Comparison of ENCODE assay signal across 18 cellular contexts in the genomic region with DNA sequence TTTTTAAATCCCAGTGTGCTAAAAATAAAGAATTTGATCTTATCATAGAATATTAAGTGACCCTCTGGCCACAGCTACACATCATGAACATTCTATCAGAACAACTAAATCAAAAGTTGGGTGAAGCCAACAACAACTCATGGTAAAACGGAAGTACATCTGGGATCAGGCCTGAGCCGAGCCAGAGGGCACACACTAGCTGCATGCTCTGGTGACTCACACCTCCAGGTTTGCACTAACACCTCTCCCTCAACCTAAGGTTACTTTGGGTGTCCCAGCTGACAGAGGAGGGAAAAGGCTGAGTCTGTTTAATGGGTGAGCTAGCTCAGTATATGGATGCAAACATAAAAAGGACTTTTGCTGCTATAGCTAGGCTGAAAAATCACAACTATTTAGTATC.
A peak's percentile ranks its signal among the peaks of the same experiment; 100 is the strongest.
DNase-seq lines count a peak whose midpoint lies in the region; ATAC-seq and TF ChIP-seq lines count a peak whose summit lies in the region.
"Had no signal": no experiment of that assay in that cellular context is flagged by ENCODE, and none has a peak within 500 bp of the region (broad histone marks: within the 10 kb centered on the region; RNA-seq: fewer than 3 reads in every experiment).

No MANE protein-coding gene starts in this region.

- in situ Hi-C loops in mammary epithelial cell (cut with MboI; ENCODE audit: low sequenced_read_pairs in 2 of 2) (loop anchor here (10.0 to 25.0 kb wide), 5 partner anchors 527 to 1249 kb away; no protein-coding TSS in a partner anchor), KBM-7 (cut with MboI; ENCODE audit: low pct_unique_long_range_greater_than_20kb, low sequenced_read_pairs) (loop anchor here (25.0 kb wide), 1 partner anchor 549 kb away; no protein-coding TSS in a partner anchor)

- H4K20me1 ChIP-seq in mammary epithelial cell (ENCODE audit: insufficient read depth, low read length) (no peaks in the 10 kb centered on the region), neural progenitor cell (ENCODE audit: low read depth) (no peaks in the 10 kb centered on the region)

- no peaks in the 10 kb centered on the region for H3K9me3 Mint-ChIP-seq in neural progenitor cell
- no peaks in the 10 kb centered on the region for H3K9me3 Mint-ChIP-seq in activated CD4-positive, alpha-beta T cell treated with anti-CD3 and anti-CD28 coated beads, Interleukin-2, amount 10 ng/mL, durations not matched to agents 24 days and 14 days
- H3K9me3 Mint-ChIP-seq in mesothelial cell of epicardium = no peaks in the 10 kb centered on the region
- H3K9me3 Mint-ChIP-seq: H9 had no signal

- TF ChIP-seq CTCF in HL-60 (IDR thresholded peaks at IDR 0.05; ENCODE audit: insufficient read depth, low read length) (no peak), mammary epithelial cell (conservative IDR thresholded peaks at IDR 0.05 in 1 of 2, IDR thresholded peaks at IDR 0.05 in 1 of 2; ENCODE audit: extremely low read depth in 1 of 2, insufficient read depth in 1 of 2, low read depth in 1 of 2, low read length in 2 of 2) (no peak), neural progenitor cell (IDR thresholded peaks at IDR 0.05) (no peak), mesothelial cell of epicardium (IDR thresholded peaks at IDR 0.05; ENCODE audit: unreplicated experiment) (no peak)

- H3K9ac ChIP-seq in mammary epithelial cell (ENCODE audit: insufficient read depth, low read length) (no peak overlapping the region), neural progenitor cell (no peak overlapping the region)

- H3K27me3 ChIP-seq in ACC112 (ENCODE audit: insufficient read depth, low read length) = no peaks in the 10 kb centered on the region
- H3K27me3 ChIP-seq in HL-60 (ENCODE audit: insufficient read depth, poor library complexity, severe bottlenecking) = no peaks in the 10 kb centered on the region
- H3K27me3 ChIP-seq in mammary epithelial cell (ENCODE audit: insufficient read depth, low read length) = no peaks in the 10 kb centered on the region
- H3K27me3 ChIP-seq in neural progenitor cell = no peaks in the 10 kb centered on the region
- H3K27me3 ChIP-seq: MG63 had no signal

- ATAC-seq in GM18517 (IDR thresholded peaks at IDR 0.05; ENCODE audit: unreplicated experiment) = no peak
- ATAC-seq: T-cell had no signal

- no peaks in the 10 kb centered on the region for H3K4me1 ChIP-seq in ACC112 (ENCODE audit: control insufficient read depth, insufficient read depth, low read length, unreplicated experiment)
- H3K4me1 ChIP-seq in mammary epithelial cell (ENCODE audit: insufficient read depth, low read length) = no peaks in the 10 kb centered on the region
- peaks cover 10% of the 10 kb centered on the region for H3K4me1 ChIP-seq in neural progenitor cell

- H3F3A ChIP-seq in neural progenitor cell (ENCODE audit: low read depth) = no peaks in the 10 kb centered on the region

- H3K4me3 ChIP-seq in ACC112 (ENCODE audit: low read depth, low read length) (no peak overlapping the region), HL-60 (replicated peaks; ENCODE audit: insufficient read depth, low read length) (no peak overlapping the region), mammary epithelial cell (replicated peaks in 1 of 3; ENCODE audit: insufficient read depth in 1 of 3, low read depth in 2 of 3, low read length in 3 of 3) (no peak overlapping the region), neural progenitor cell (no peak overlapping the region)
- H3K4me3 ChIP-seq: MG63 had no signal

- CTCF ChIA-PET in mammary epithelial cell (lab: Charles Lee; ENCODE audit: low non-redundant PET) = interaction anchor here (0.6 kb wide), 1 partner anchor 186 kb away, joined by 3 read pairs; no protein-coding TSS in a partner anchor

- H3K27ac Mint-ChIP-seq in neural progenitor cell (no peak overlapping the region), mesothelial cell of epicardium (no peak overlapping the region)
- no peak overlapping the region for H3K27ac Mint-ChIP-seq in activated CD4-positive, alpha-beta T cell treated with anti-CD3 and anti-CD28 coated beads, Interleukin-2, amount 10 ng/mL, durations not matched to agents 24 days and 14 days
- H3K27ac Mint-ChIP-seq: B cell; CD8-positive, alpha-beta memory T cell; T-cell had no signal

- intact Hi-C loops in mammary epithelial cell (cut with micrococcal nuclease) = no loop called here
- intact Hi-C loops in activated CD4-positive, alpha-beta T cell treated with anti-CD3 and anti-CD28 coated beads, Interleukin-2, amount 10 ng/mL, durations not matched to agents 24 days and 14 days (cut with micrococcal nuclease) = no loop called here

- H3K27ac ChIP-seq in ACC112 (ENCODE audit: low read depth, low read length) (no peak overlapping the region), HL-60 (replicated peaks) (peak overlapping the region; percentile 25), mammary epithelial cell (ENCODE audit: insufficient read depth, low read depth, low read length) (no peak overlapping the region), neural progenitor cell (no peak overlapping the region)

- H3K4me3 Mint-ChIP-seq in neural progenitor cell (no peak overlapping the region), mesothelial cell of epicardium (no peak overlapping the region)
- no peak overlapping the region for H3K4me3 Mint-ChIP-seq in activated CD4-positive, alpha-beta T cell treated with anti-CD3 and anti-CD28 coated beads, Interleukin-2, amount 10 ng/mL, durations not matched to agents 24 days and 14 days
- H3K4me3 Mint-ChIP-seq: B cell; CD8-positive, alpha-beta memory T cell; H9; T-cell had no signal

- H3K36me3 Mint-ChIP-seq in neural progenitor cell (no peaks in the 10 kb centered on the region), mesothelial cell of epicardium (no peaks in the 10 kb centered on the region)
- H3K36me3 Mint-ChIP-seq in activated CD4-positive, alpha-beta T cell treated with anti-CD3 and anti-CD28 coated beads, Interleukin-2, amount 10 ng/mL, durations not matched to agents 24 days and 14 days (ENCODE audit: low read depth) = no peaks in the 10 kb centered on the region
- H3K36me3 Mint-ChIP-seq: CD8-positive, alpha-beta memory T cell; T-cell had no signal

- H2AFZ ChIP-seq in ACC112 (ENCODE audit: low read length, unreplicated experiment) (peak overlapping the region; percentile 43), mammary epithelial cell (ENCODE audit: low read depth, low read length) (no peak overlapping the region), neural progenitor cell (replicated peaks) (peak overlapping the region; percentile 26)

- no peaks in the 10 kb centered on the region for H3K36me3 ChIP-seq in ACC112 (ENCODE audit: insufficient read depth, low read length)
- H3K36me3 ChIP-seq in mammary epithelial cell (ENCODE audit: insufficient read depth, low read length) = no peaks in the 10 kb centered on the region
- H3K36me3 ChIP-seq in neural progenitor cell = no peaks in the 10 kb centered on the region
- H3K36me3 ChIP-seq: MG63 had no signal

- dilution Hi-C loops in mammary epithelial cell (cut with HindIII; ENCODE audit: low sequenced_read_pairs) = no loop called here

- H3K79me2 ChIP-seq in ACC112 (ENCODE audit: control insufficient read depth, insufficient read depth, low read length, unreplicated experiment) = no peaks in the 10 kb centered on the region
- H3K79me2 ChIP-seq in mammary epithelial cell (ENCODE audit: insufficient read depth, low read length) = no peaks in the 10 kb centered on the region
- H3K79me2 ChIP-seq in neural progenitor cell (ENCODE audit: low read depth) = no peaks in the 10 kb centered on the region

- no peak for DNase-seq in HL-60 (ENCODE audit: low read depth in 1 of 2, low spot score in 1 of 2)
- peak; percentile 46 for DNase-seq in mammary epithelial cell
- DNase-seq in neural progenitor cell (ENCODE audit: low spot score) = no peak
- no peak for DNase-seq in activated CD4-positive, alpha-beta T cell treated with anti-CD3 and anti-CD28 coated beads, Interleukin-2, amount 10 ng/mL, durations not matched to agents 24 days and 14 days
- no peak for DNase-seq in mesothelial cell of epicardium (ENCODE audit: low spot score in 2 of 2, unreplicated experiment in 2 of 2)
- no peak for DNase-seq in KBM-7
- DNase-seq: CD8-positive, alpha-beta memory T cell; H9; KG1; MG63; NCI-H1105 treated with DMSO at 0.1 percent for 48 hours; NCI-H187 treated with DMSO at 0.1 percent for 48 hours; NCI-H2171; NCI-H510A; T-cell had no signal

- BruUV-seq in mammary epithelial cell (replicated peaks; lab: Mats Ljungman, UMichigan) = no TSS peak

- no peak overlapping the region for H3K4me2 ChIP-seq in mammary epithelial cell (ENCODE audit: insufficient read depth, low read depth, low read length)
- no peak overlapping the region for H3K4me2 ChIP-seq in neural progenitor cell

- H3K27me3 Mint-ChIP-seq in neural progenitor cell (ENCODE audit: insufficient read depth, low read depth) (no peaks in the 10 kb centered on the region), mesothelial cell of epicardium (ENCODE audit: low read depth) (no peaks in the 10 kb centered on the region)
- H3K27me3 Mint-ChIP-seq in activated CD4-positive, alpha-beta T cell treated with anti-CD3 and anti-CD28 coated beads, Interleukin-2, amount 10 ng/mL, durations not matched to agents 24 days and 14 days = no peaks in the 10 kb centered on the region
- H3K27me3 Mint-ChIP-seq: B cell; CD8-positive, alpha-beta memory T cell had no signal

- no peaks in the 10 kb centered on the region for H3K9me3 ChIP-seq in mammary epithelial cell (replicated peaks; ENCODE audit: insufficient read depth, low read length)
- H3K9me3 ChIP-seq in neural progenitor cell (ENCODE audit: low read depth) = no peaks in the 10 kb centered on the region
- H3K9me3 ChIP-seq: MG63 had no signal

- H3K4me1 Mint-ChIP-seq in neural progenitor cell = peaks cover 2% of the 10 kb centered on the region
- no peaks in the 10 kb centered on the region for H3K4me1 Mint-ChIP-seq in activated CD4-positive, alpha-beta T cell treated with anti-CD3 and anti-CD28 coated beads, Interleukin-2, amount 10 ng/mL, durations not matched to agents 24 days and 14 days
- peaks cover 9% of the 10 kb centered on the region for H3K4me1 Mint-ChIP-seq in mesothelial cell of epicardium
- H3K4me1 Mint-ChIP-seq: B cell; CD8-positive, alpha-beta memory T cell; T-cell had no signal

- WGBS in mammary epithelial cell (ENCODE audit: low coverage, missing lambda C conversion rate) = 92% methylated on average over 2 of the region's 2 CpGs
